ENCODE assay signal across 8 cellular contexts in genomic region chr22:30425327-30425615, GRCh38. TPM values are rescaled to one million over a fixed set of nuclear protein-coding genes. Genes with fewer than 3 reads are reported as not detected.
DNase-seq lines count a peak whose midpoint lies in the region; ATAC-seq and TF ChIP-seq lines count a peak whose summit lies in the region.

No MANE protein-coding gene starts in this region.

- no peak overlapping the region for H3K4ac ChIP-seq in mesenchymal stem cell (ENCODE audit: low read depth in 1 of 2, low read length in 2 of 2)

- ATAC-seq in Right ventricle myocardium superior (ENCODE audit: poor library complexity), result no peak
- no peak for ATAC-seq in upper lobe of right lung

- WGBS in mesenchymal stem cell, result 21% methylated on average over 9 of the region's 9 CpGs

- H3K23ac ChIP-seq in mesenchymal stem cell (ENCODE audit: low read length in 2 of 2), result no peak overlapping the region

- peak overlapping the region; percentile 94 to 100 (median 100) for H3K27ac Mint-ChIP-seq in brain

- H3K27me3 ChIP-seq in cardiac muscle cell (no peaks in the 10 kb centered on the region), mesenchymal stem cell (ENCODE audit: control insufficient read depth in 1 of 2, insufficient read depth in 1 of 2, low read length in 2 of 2) (no peaks in the 10 kb centered on the region), upper lobe of right lung (no peaks in the 10 kb centered on the region)

- no peak for DNase-seq in cardiac muscle cell (ENCODE audit: low read depth in 1 of 2, low spot score in 1 of 2)
- DNase-seq in Right ventricle myocardium superior, result no peak
- no peak for DNase-seq in mesenchymal stem cell
- no peak for DNase-seq in upper lobe of right lung
- DNase-seq in OCI-M2 (lab: John Stamatoyannopoulos, UW; ENCODE audit: unreplicated experiment), result no peak
- DNase-seq in GM20000 (ENCODE audit: low spot score), result no peak
- no peak for DNase-seq in SKM-1 (lab: John Stamatoyannopoulos, UW; ENCODE audit: unreplicated experiment)

- H4K91ac ChIP-seq in mesenchymal stem cell (ENCODE audit: low read length), result no peak overlapping the region

- no peaks in the 10 kb centered on the region for H3K27me3 Mint-ChIP-seq in brain

- H3K14ac ChIP-seq in mesenchymal stem cell (ENCODE audit: low read length in 2 of 2), result no peak overlapping the region

- H2BK15ac ChIP-seq in mesenchymal stem cell (ENCODE audit: low read depth, poor library complexity, severe bottlenecking), result no peak overlapping the region

- intact Hi-C loops in Right ventricle myocardium superior (cut with DNase I) (no loop called here), upper lobe of right lung (cut with DNase I) (no loop called here)

- peak overlapping the region; percentile 59 for H2AFZ ChIP-seq in mesenchymal stem cell (ENCODE audit: low read depth, low read length)

- H4K8ac ChIP-seq in mesenchymal stem cell (ENCODE audit: low read length), result peak overlapping the region; percentile 32

- H3K9me3 Mint-ChIP-seq in brain, result peaks cover 0 to 5% (median 0%) of the 10 kb centered on the region in 5 experiments

- TF ChIP-seq CTCF in cardiac muscle cell (IDR thresholded peaks at IDR 0.05; ENCODE audit: low read depth, low read length) (no peak), brain (conservative IDR thresholded peaks at IDR 0.05) (no peak), upper lobe of right lung (IDR thresholded peaks at IDR 0.05) (no peak), GM20000 (IDR thresholded peaks at IDR 0.05; ENCODE audit: extremely low read depth, missing control alignments) (no peak)

- peak overlapping the region; percentile 83 for H3K4me2 ChIP-seq in mesenchymal stem cell (ENCODE audit: low read length, poor library complexity, severe bottlenecking)

- H3K4me1 ChIP-seq in cardiac muscle cell (ENCODE audit: low read depth) (peaks cover 20% of the 10 kb centered on the region), mesenchymal stem cell (ENCODE audit: control insufficient read depth, insufficient read depth, low read depth, low read length) (peaks cover 29% of the 10 kb centered on the region), upper lobe of right lung (peaks cover 35% of the 10 kb centered on the region)

- H3K36me3 ChIP-seq in cardiac muscle cell (peaks cover 4% of the 10 kb centered on the region), mesenchymal stem cell (ENCODE audit: control insufficient read depth in 1 of 2, insufficient read depth in 2 of 2, low read depth in 1 of 2, low read length in 2 of 2) (peaks cover 6 to 24% of the 10 kb centered on the region in 2 experiments), upper lobe of right lung (no peaks in the 10 kb centered on the region)

- H2AK5ac ChIP-seq in mesenchymal stem cell (ENCODE audit: low read length, severe bottlenecking), result no peak overlapping the region

- peak overlapping the region; percentile 58 for H3K4me3 ChIP-seq in cardiac muscle cell
- H3K4me3 ChIP-seq in mesenchymal stem cell (ENCODE audit: insufficient read depth in 1 of 2, low read depth in 1 of 2, low read length in 2 of 2), result peak overlapping the region; percentile 76 to 85
- peak overlapping the region; percentile 74 for H3K4me3 ChIP-seq in upper lobe of right lung

- peak overlapping the region; percentile 96 for H3K9ac ChIP-seq in mesenchymal stem cell (ENCODE audit: low read length)

- H3K79me1 ChIP-seq in mesenchymal stem cell (replicated peaks; ENCODE audit: low read length, poor library complexity, severe bottlenecking), result no peaks in the 10 kb centered on the region

- peaks cover 65% of the 10 kb centered on the region for H3K4me1 Mint-ChIP-seq in brain

- peaks cover 21% of the 10 kb centered on the region for H3K36me3 Mint-ChIP-seq in brain

- no peak overlapping the region for H2BK5ac ChIP-seq in mesenchymal stem cell (ENCODE audit: low read depth, low read length, poor library complexity, severe bottlenecking)

- peak overlapping the region in 1 of 2 experiments; percentile 47 for H3K18ac ChIP-seq in mesenchymal stem cell (ENCODE audit: low read depth in 1 of 2, low read length in 2 of 2)

- H3K27ac ChIP-seq in cardiac muscle cell (peak overlapping the region; percentile 38), mesenchymal stem cell (ENCODE audit: low read length, poor library complexity, severe bottlenecking) (peak overlapping the region; percentile 33), upper lobe of right lung (peak overlapping the region; percentile 65)

- H2BK12ac ChIP-seq in mesenchymal stem cell (ENCODE audit: low read length in 2 of 2), result no peak overlapping the region

- no peaks in the 10 kb centered on the region for H3K9me3 ChIP-seq in cardiac muscle cell (ENCODE audit: low read depth)
- H3K9me3 ChIP-seq in mesenchymal stem cell (ENCODE audit: control insufficient read depth, low read length), result no peaks in the 10 kb centered on the region
- no peaks in the 10 kb centered on the region for H3K9me3 ChIP-seq in upper lobe of right lung

- H3K4me3 Mint-ChIP-seq in brain, result peak overlapping the region; percentile 90 to 99 (median 94)

- H2BK120ac ChIP-seq in mesenchymal stem cell (ENCODE audit: low read depth, low read length), result peak overlapping the region; percentile 43

RNA-seq across cellular contexts. Expression of gene MTFP1, which starts 0.3 kb away (rescaled TPM):
- total RNA-seq in cardiac muscle cell, result 39.3 and 73.4 TPM in 2 replicates
- 64.8 and 100.0 TPM in 2 replicates for polyA plus RNA-seq in cardiac muscle cell
- 15.1 TPM for total RNA-seq in Right ventricle myocardium superior
- polyA plus RNA-seq in brain (ENCODE audit: insufficient read depth, low read depth, low replicate concordance), result 10.5 TPM
- polyA plus RNA-seq in mesenchymal stem cell (2013, experiment 1 of 2), result 7.4 TPM
- polyA plus RNA-seq in mesenchymal stem cell (2013, experiment 2 of 2), result 6.4 TPM
- 11.3 TPM for total RNA-seq in upper lobe of right lung

RNA-seq across cellular contexts. Expression of gene SEC14L2, which starts 28.5 kb away (rescaled TPM):
- 2.2 and 2.9 TPM in 2 replicates for total RNA-seq in cardiac muscle cell
- polyA plus RNA-seq in cardiac muscle cell, result 11.2 and 13.9 TPM in 2 replicates
- 1.5 TPM for total RNA-seq in Right ventricle myocardium superior
- 25.3 TPM for polyA plus RNA-seq in brain (ENCODE audit: insufficient read depth, low read depth, low replicate concordance)
- polyA plus RNA-seq in mesenchymal stem cell (2013, experiment 1 of 2), result 5.6 TPM
- 4.8 TPM for polyA plus RNA-seq in mesenchymal stem cell (2013, experiment 2 of 2)
- total RNA-seq in upper lobe of right lung, result 7.1 TPM

RNA-seq across cellular contexts. Expression of gene RNF215, which starts 38.1 kb away (rescaled TPM):
- total RNA-seq in cardiac muscle cell (30.4 and 39.8 TPM in 2 replicates), Right ventricle myocardium superior (4.3 TPM), upper lobe of right lung (16.5 TPM)
- polyA plus RNA-seq in cardiac muscle cell (9.5 and 13.1 TPM in 2 replicates), brain (ENCODE audit: insufficient read depth, low read depth, low replicate concordance) (8.0 TPM)
- polyA plus RNA-seq in mesenchymal stem cell (2013, experiment 1 of 2), result 5.1 TPM
- polyA plus RNA-seq in mesenchymal stem cell (2013, experiment 2 of 2), result 7.0 TPM

RNA-seq across cellular contexts. Expression of gene SEC14L3, which starts 46.5 kb away (rescaled TPM):
- total RNA-seq in cardiac muscle cell (not detected in 2 replicates), Right ventricle myocardium superior (not detected), upper lobe of right lung (not detected)
- polyA plus RNA-seq in cardiac muscle cell (not detected in 2 replicates), brain (ENCODE audit: insufficient read depth, low read depth, low replicate concordance) (not detected)
- not detected for polyA plus RNA-seq in mesenchymal stem cell (2013, experiment 1 of 2)
- polyA plus RNA-seq in mesenchymal stem cell (2013, experiment 2 of 2), result not detected
